Comparison of ENCODE assay signal across 10 cellular contexts in genomic region chr18:31099490-31100230, GRCh38. TPM values are rescaled to one million over a fixed set of nuclear protein-coding genes. Genes with fewer than 3 reads are reported as not detected.
DNase-seq lines count a peak whose midpoint lies in the region; ATAC-seq and TF ChIP-seq lines count a peak whose summit lies in the region.
"Had no signal": no experiment of that assay in that cellular context is flagged by ENCODE, and none has a peak within 500 bp of the region (broad histone marks: within the 10 kb centered on the region; RNA-seq: fewer than 3 reads in every experiment).

No MANE protein-coding gene starts in this region.

- H2AK5ac ChIP-seq in mesendoderm (ENCODE audit: low read length): peak overlapping the region; percentile 24

- H3K4me3 Mint-ChIP-seq in dendritic cell treated with granulocyte-macrophage colony-stimulating factor and Interleukin-4, amounts not matched to agents 40 ng/mL and 50 ng/mL, for 4 days: peak overlapping the region; percentile 94

- no peak overlapping the region for H4K5ac ChIP-seq in mesendoderm (ENCODE audit: low read length)

- no CpG with 5 or more reads among the region's 9 CpGs for WGBS in mesendoderm (ENCODE audit: extremely low coverage, insufficient coverage, low lambda C conversion rate)

- H3K56ac ChIP-seq in mesendoderm (ENCODE audit: low read length): peak overlapping the region; percentile 46

- no peaks in the 10 kb centered on the region for H3K36me3 ChIP-seq in mesendoderm (ENCODE audit: control insufficient read depth, insufficient read depth, low read length)
- no peaks in the 10 kb centered on the region for H3K36me3 ChIP-seq in thoracic aorta
- H3K36me3 ChIP-seq: SJCRH30 had no signal

- peaks cover 29% of the 10 kb centered on the region for H3K79me2 ChIP-seq in mesendoderm (ENCODE audit: control insufficient read depth, insufficient read depth, low read length)

- peaks cover 10% of the 10 kb centered on the region for H3K79me1 ChIP-seq in mesendoderm (ENCODE audit: low read length)

- H2BK15ac ChIP-seq in mesendoderm (replicated peaks; ENCODE audit: low read depth): no peak overlapping the region

- DNase-seq in LNCaP clone FGC (ENCODE audit: low read depth) (no peak), mesendoderm (peak; percentile 2), thoracic aorta (ENCODE audit: low spot score) (no peak), GDM1 (lab: John Stamatoyannopoulos, UW) (no peak)
- DNase-seq in activated effector memory CD4-positive, alpha-beta T cell treated with Interleukin-2 at 50 U/mL for 16 hours: no peak
- DNase-seq in stimulated activated CD4-positive, alpha-beta T cell treated with anti-CD3 and anti-CD28 coated beads, Interleukin-4, amount 100 ng/mL, for 4 hours: no peak
- DNase-seq: NCI-H187, SJCRH30, WERI-Rb-1 had no signal

- TF ChIP-seq CTCF in LNCaP clone FGC (IDR thresholded peaks at IDR 0.05; ENCODE audit: control insufficient read depth, extremely low read depth, insufficient read depth) (no peak), thoracic aorta (IDR thresholded peaks at IDR 0.05) (no peak)

- peak overlapping the region; percentile 46 for H3K18ac ChIP-seq in mesendoderm (ENCODE audit: low read length)

- H3K36me3 Mint-ChIP-seq in dendritic cell treated with granulocyte-macrophage colony-stimulating factor and Interleukin-4, amounts not matched to agents 40 ng/mL and 50 ng/mL, for 4 days (ENCODE audit: low read depth): peaks cover 33% of the 10 kb centered on the region

- no peak overlapping the region for H4K8ac ChIP-seq in mesendoderm (ENCODE audit: low read depth, low read length)

- no peak overlapping the region for H3K23ac ChIP-seq in mesendoderm (ENCODE audit: low read length)

- H3K27me3 ChIP-seq in mesendoderm (ENCODE audit: insufficient read depth, low read length, poor library complexity) (no peaks in the 10 kb centered on the region), thoracic aorta (replicated peaks; ENCODE audit: insufficient read depth) (no peaks in the 10 kb centered on the region)
- H3K27me3 ChIP-seq: SJCRH30 had no signal

- peaks cover 7% of the 10 kb centered on the region for H3K4me1 ChIP-seq in mesendoderm (ENCODE audit: control insufficient read depth, low read depth, low read length)
- no peaks in the 10 kb centered on the region for H3K4me1 ChIP-seq in thoracic aorta (ENCODE audit: control insufficient read depth in 1 of 2, low read depth in 2 of 2)
- H3K4me1 ChIP-seq: SJCRH30 had no signal

- no peak overlapping the region for H2BK120ac ChIP-seq in mesendoderm (ENCODE audit: low read depth, low read length)

- H3K4me2 ChIP-seq in mesendoderm (ENCODE audit: low read length): peak overlapping the region; percentile 38

- peaks cover 54% of the 10 kb centered on the region for H3K4me1 Mint-ChIP-seq in dendritic cell treated with granulocyte-macrophage colony-stimulating factor and Interleukin-4, amounts not matched to agents 40 ng/mL and 50 ng/mL, for 4 days (ENCODE audit: low read depth)

- peak overlapping the region; percentile 98 for H3K27ac Mint-ChIP-seq in dendritic cell treated with granulocyte-macrophage colony-stimulating factor and Interleukin-4, amounts not matched to agents 40 ng/mL and 50 ng/mL, for 4 days

- no peak overlapping the region for H2BK5ac ChIP-seq in mesendoderm (ENCODE audit: low read length)

- no peak for ATAC-seq in thoracic aorta (ENCODE audit: insufficient number of reproducible peaks, low FRiP score, low read depth)

- H3K4me3 ChIP-seq in LNCaP clone FGC (ENCODE audit: low read depth, low read length) (peak overlapping the region; percentile 60), mesendoderm (ENCODE audit: low read length) (no peak overlapping the region), thoracic aorta (peak overlapping the region; percentile 72)
- H3K4me3 ChIP-seq: SJCRH30 had no signal

- H3K9me3 ChIP-seq in thoracic aorta: no peaks in the 10 kb centered on the region
- H3K9me3 ChIP-seq: SJCRH30 had no signal

- peak overlapping the region; percentile 59 for H3K4ac ChIP-seq in mesendoderm (ENCODE audit: low read depth, low read length)

- H3K9ac ChIP-seq in mesendoderm (ENCODE audit: low read length): peak overlapping the region; percentile 92

- no peaks in the 10 kb centered on the region for H3K9me3 Mint-ChIP-seq in dendritic cell treated with granulocyte-macrophage colony-stimulating factor and Interleukin-4, amounts not matched to agents 40 ng/mL and 50 ng/mL, for 4 days

- peaks cover 25% of the 10 kb centered on the region for H3K27me3 Mint-ChIP-seq in dendritic cell treated with granulocyte-macrophage colony-stimulating factor and Interleukin-4, amounts not matched to agents 40 ng/mL and 50 ng/mL, for 4 days

- intact Hi-C loops in dendritic cell treated with granulocyte-macrophage colony-stimulating factor and Interleukin-4, amounts not matched to agents 40 ng/mL and 50 ng/mL, for 4 days (cut with micrococcal nuclease): loop anchor here (2.0 kb wide), 2 partner anchors 19 to 107 kb away; no protein-coding TSS in a partner anchor

- H3K27ac ChIP-seq in mesendoderm (ENCODE audit: low read depth, low read length) (no peak overlapping the region), thoracic aorta (no peak overlapping the region)
- H3K27ac ChIP-seq: SJCRH30 had no signal

RNA-seq across cellular contexts. Expression of gene DSC2, which starts 2.6 kb away (rescaled TPM):
- 28.2 TPM for polyA plus RNA-seq in mesendoderm (2013, experiment 1 of 2)
- polyA plus RNA-seq in mesendoderm (2013, experiment 2 of 2): 29.3 TPM
- total RNA-seq in thoracic aorta: 1 to 10 TPM; 2.7 to 4.3 TPM
- total RNA-seq: SJCRH30 had no signal

RNA-seq across cellular contexts. Expression of gene DSC3, which starts 57.1 kb away (rescaled TPM):
- 1.2 TPM for polyA plus RNA-seq in mesendoderm (2013, experiment 1 of 2)
- polyA plus RNA-seq in mesendoderm (2013, experiment 2 of 2): 1.1 TPM
- 10 to 100 TPM in 1 of 2 donors, 1 to 10 TPM in 1; 3.0 to 12.9 TPM for total RNA-seq in thoracic aorta
- total RNA-seq: SJCRH30 had no signal
